In genomic region chr6:127459231-127459641, GRCh38 we compare ENCODE assay signal across 9 cellular contexts. TPM values are rescaled to one million over a fixed set of nuclear protein-coding genes. Genes with fewer than 3 reads are reported as not detected.
A peak's percentile ranks its signal among the peaks of the same experiment; 100 is the strongest.
DNase-seq lines count a peak whose midpoint lies in the region; ATAC-seq, FAIRE-seq and TF ChIP-seq lines count a peak whose summit lies in the region.
"Had no signal": no experiment of that assay in that cellular context is flagged by ENCODE, and none has a peak within 500 bp of the region (broad histone marks: within the 10 kb centered on the region; RNA-seq: fewer than 3 reads in every experiment).

Gene KIAA0408 (minus strand): TSS chr6:127459389. CDS start chr6:127453981, 5,408 bp downstream.

- intact Hi-C loops in K562 (cut with micrococcal nuclease): no loop called here

- H4K20me1 ChIP-seq in K562 (replicated peaks; ENCODE audit: control insufficient read depth, insufficient read depth, low read length): no peaks in the 10 kb centered on the region

- TF ChIP-seq POLR2A in K562 (conservative IDR thresholded peaks at IDR 0.05) (no peak), GM18505 (IDR thresholded peaks at IDR 0.05; ENCODE audit: borderline replicate concordance, extremely low read depth, insufficient read depth, insufficient read length) (no peak)

- H2AFZ ChIP-seq in K562 (ENCODE audit: low read depth, low read length): no peak within 1 kb of the TSS

- no peak within 1 kb of the TSS for H3K27ac ChIP-seq in K562 (ENCODE audit: extremely low read depth, low read depth, low read length)
- H3K27ac ChIP-seq in CD8-positive, alpha-beta memory T cell (ENCODE audit: low read depth, low read length): no peak within 1 kb of the TSS

- H3K36me3 ChIP-seq in K562 (ENCODE audit: control insufficient read depth, insufficient read depth, low read length): no peaks in the 10 kb centered on the region
- no peaks in the 10 kb centered on the region for H3K36me3 ChIP-seq in CD8-positive, alpha-beta memory T cell (ENCODE audit: insufficient read depth, low read length)

- H3K4me3 ChIP-seq in LNCaP clone FGC (ENCODE audit: low read depth, low read length) (no peak within 1 kb of the TSS; the same call in 1 of the 2 replicates), K562 (no peak within 1 kb of the TSS)
- no peak within 1 kb of the TSS for H3K4me3 ChIP-seq in CD8-positive, alpha-beta memory T cell (ENCODE audit: low read length)

- H3K27me3 ChIP-seq in K562 (ENCODE audit: control insufficient read depth in 2 of 2, insufficient read depth in 2 of 2, low read length in 2 of 2): no peaks in the 10 kb centered on the region
- H3K27me3 ChIP-seq in CD8-positive, alpha-beta memory T cell (ENCODE audit: insufficient read depth, low read length, poor library complexity, severe bottlenecking): no peaks in the 10 kb centered on the region

- CTCF ChIA-PET in K562 (lab: Yijun Ruan, JAX; ENCODE audit: low intra/inter-chr PET ratio): no interaction called here
- CTCF ChIA-PET in CD8-positive, alpha-beta memory T cell (lab: Charles Lee): interaction anchor here (1.1 kb wide), 1 partner anchor 56 kb away, joined by 3 read pairs; no protein-coding TSS in a partner anchor

- H3K27me3 Mint-ChIP-seq in CD8-positive, alpha-beta memory T cell: peaks cover 0 to 1% of the 10 kb centered on the region in 2 donors

- no TSS peak for BruUV-seq in K562 (replicated peaks; lab: Mats Ljungman, UMichigan)

- H3K4me2 ChIP-seq in K562 (ENCODE audit: insufficient read depth, low read length): no peak within 1 kb of the TSS

- no peaks in the 10 kb centered on the region for H3K9me1 ChIP-seq in K562 (ENCODE audit: control insufficient read depth, insufficient read depth, low read length)

- peak; percentile 87 for DNase-seq in LNCaP clone FGC (ENCODE audit: low read depth)
- peak in 1 of 4 experiments; percentile 5 for DNase-seq in K562 (ENCODE audit: extremely low read depth in 1 of 4, low spot score in 3 of 4)
- peak; percentile 90 for DNase-seq in left kidney (ENCODE audit: low read depth, low spot score)
- no peak for DNase-seq in CD8-positive, alpha-beta memory T cell
- DNase-seq in NCI-H526 treated with DMSO at 0.1 percent for 48 hours (lab: John Stamatoyannopoulos, UW): no peak
- DNase-seq in HTR-8/SVneo (ENCODE audit: insufficient read length, low spot score): no peak
- DNase-seq: activated CD4-positive, CD25-positive, alpha-beta regulatory T cell treated with anti-CD3 and anti-CD28 coated beads, Interleukin-2, amount 50 U/mL, for 72 hours had no signal

- no peak within 1 kb of the TSS for H3K9ac ChIP-seq in K562 (ENCODE audit: insufficient read depth in 1 of 2, low read depth in 2 of 2, low read length in 2 of 2)

- H3K9me3 ChIP-seq in K562 (replicated peaks; ENCODE audit: control insufficient read depth, insufficient read depth, low read depth, low read length): no peaks in the 10 kb centered on the region
- no peaks in the 10 kb centered on the region for H3K9me3 ChIP-seq in CD8-positive, alpha-beta memory T cell (ENCODE audit: low read length)

- H3K36me3 Mint-ChIP-seq in CD8-positive, alpha-beta memory T cell: no peaks in the 10 kb centered on the region

- in situ Hi-C loops in K562 (cut with MboI): no loop called here

- POLR2A ChIA-PET in K562 (lab: Yijun Ruan, JAX): no interaction called here
- POLR2A ChIA-PET in CD8-positive, alpha-beta memory T cell (lab: Charles Lee): no interaction called here

- H3K4me1 Mint-ChIP-seq in CD8-positive, alpha-beta memory T cell: no peaks in the 10 kb centered on the region

- H3K9me3 Mint-ChIP-seq in CD8-positive, alpha-beta memory T cell: no peaks in the 10 kb centered on the region

- 0% methylated on average over 4 of the region's 4 CpGs for WGBS in K562 (ENCODE audit: insufficient coverage, low coverage, missing lambda C conversion rate)

- no peak for TF ChIP-seq EP300 in K562 (IDR thresholded peaks at IDR 0.05; ENCODE audit: low read length)

- no peak for TF ChIP-seq RAD21 in K562 (CRISPR knock-in tag; conservative IDR thresholded peaks at IDR 0.05 in 1 of 2, IDR thresholded peaks at IDR 0.05 in 1 of 2)

- H3K79me2 ChIP-seq in K562 (ENCODE audit: control insufficient read depth, insufficient read depth, low read length): no peaks in the 10 kb centered on the region

- H3K27ac Mint-ChIP-seq in CD8-positive, alpha-beta memory T cell: no peak within 1 kb of the TSS

- TF ChIP-seq CTCF in LNCaP clone FGC (IDR thresholded peaks at IDR 0.05; ENCODE audit: control insufficient read depth, extremely low read depth, insufficient read depth): no peak
- TF ChIP-seq CTCF in K562 (IDR thresholded peaks at IDR 0.05 in 2 of 3, conservative IDR thresholded peaks at IDR 0.05 in 1 of 3; ENCODE audit: insufficient read depth in 2 of 3, low read depth in 1 of 3, low read length in 3 of 3): no peak
- no peak for TF ChIP-seq CTCF in subcutaneous adipose tissue (IDR thresholded peaks at IDR 0.05; ENCODE audit: low read depth)

- H3K4me3 Mint-ChIP-seq in CD8-positive, alpha-beta memory T cell: no peak within 1 kb of the TSS

- FAIRE-seq in K562 (lab: Jason Lieb, UNC) (peak; percentile 51), HTR-8/SVneo (lab: Jason Lieb, UNC) (no peak)

- no peaks in the 10 kb centered on the region for H3K4me1 ChIP-seq in K562 (replicated peaks in 1 of 2; ENCODE audit: control insufficient read depth in 2 of 2, insufficient read depth in 2 of 2, low read length in 2 of 2)
- no peaks in the 10 kb centered on the region for H3K4me1 ChIP-seq in CD8-positive, alpha-beta memory T cell (ENCODE audit: insufficient read depth, low read length)

- ATAC-seq in K562: peak; percentile 46; the same call in 2 of the 3 replicates
- ATAC-seq in GM18505 (IDR thresholded peaks at IDR 0.05; ENCODE audit: unreplicated experiment): no peak

TF ChIP-seq in K562, 482 proteins besides CTCF, POLR2A, EP300 and RAD21:
- TF ChIP-seq SAFB2 (IDR thresholded peaks at IDR 0.05; ENCODE audit: borderline replicate concordance, low read depth, low read length, severe bottlenecking) (no peak), MYC (IDR thresholded peaks at IDR 0.05; ENCODE audit: low read depth, low read length) (no peak), MYC (CRISPR knock-in tag; IDR thresholded peaks at IDR 0.05; ENCODE audit: borderline replicate concordance, low read depth) (no peak), ZNF57 (CRISPR knock-in tag; IDR thresholded peaks at IDR 0.05) (no peak), ATF1 (CRISPR knock-in tag; IDR thresholded peaks at IDR 0.05) (no peak), ATF1 (tag; IDR thresholded peaks at IDR 0.05) (peak; percentile 57; the same call in 1 of the 2 replicates), XRCC3 (IDR thresholded peaks at IDR 0.05) (no peak), HNRNPH1 (optimal IDR thresholded peaks at IDR 0.05; ENCODE audit: low read depth, low read length) (no peak)

RNA-seq across cellular contexts. Expression of gene KIAA0408, which starts in this region (rescaled TPM):
- total RNA-seq in K562 (2011; cell fraction: chromatin; rRNA removed; ENCODE audit: low replicate concordance): not detected in 2 replicates
- not detected in 2 replicates for total RNA-seq in K562 (2011; cell fraction: nucleolus; rRNA removed)
- total RNA-seq in K562 (2011; cell fraction: nucleoplasm; rRNA removed): not detected in 2 replicates
- total RNA-seq in K562 (2014; rRNA removed) (not detected in 2 replicates), K562 (2014; rRNA removed; fragmentation: Illumina TruSeq; extraction: Trizol) (not detected in 2 replicates), K562 (2015; rRNA removed; fragmentation: Illumina TruSeq; extraction: Trizol) (not detected in 2 replicates), K562 (2021) (0.11 TPM in 1 of 2 replicates, not detected in the other), subcutaneous adipose tissue (10 to 100 TPM in 3 of 4 donors, 1 to 10 TPM in 1; 7.2 to 85.9 (median 51.7) TPM)
- polyA plus RNA-seq in K562 (2011; rRNA removed) (not detected in 2 replicates), K562 (2014; fragmentation: Illumina TruSeq; extraction: Trizol) (not detected in 2 replicates), K562 (2014; fragmentation: Nextera tagmentation; extraction: Ambion mirVana) (not detected), K562 (2014; rRNA removed) (not detected in 2 replicates)
- polyA plus RNA-seq in K562 (2011; cell fraction: cytosol; rRNA removed): not detected in 2 replicates
- polyA plus RNA-seq in K562 (2011; cell fraction: nucleus; rRNA removed): not detected in 2 replicates
- 0.03 TPM in 1 of 2 replicates, not detected in the other for polyA plus RNA-seq in K562 (2012)
- polyA minus RNA-seq in K562 (2011; rRNA and poly(A)+ RNA removed): not detected in 2 replicates
- polyA minus RNA-seq in K562 (2011; cell fraction: cytosol; rRNA and poly(A)+ RNA removed): not detected in 2 replicates
- not detected in 2 replicates for polyA minus RNA-seq in K562 (2011; cell fraction: nucleus; rRNA and poly(A)+ RNA removed)
- 10 to 100 TPM in 1 of 2 experiments, 1 to 10 TPM in 1; 9.0 to 11.0 TPM for total RNA-seq in CD8-positive, alpha-beta memory T cell
- 0.76 TPM for polyA plus RNA-seq in CD8-positive, alpha-beta memory T cell

Comparison
In these comparisons a context has a peak if more than half of its experiments do, and no peak if none do; other contexts are left out.
1. RNA of gene KIAA0408 (total RNA-seq): 7.2 to 85.9 TPM in subcutaneous adipose tissue and 9.0 to 11.0 TPM in CD8-positive, alpha-beta memory T cell; 0.11 TPM in K562; every median in the first group is over 4 times any median in the second.
2. Peak in ATAC-seq in K562; RNA of the gene not detected or under 1 TPM.
3. DNase-seq: peak in LNCaP clone FGC (single experiment) and left kidney (single experiment); none in CD8-positive, alpha-beta memory T cell (0 of 5), NCI-H526 treated with DMSO at 0.1 percent for 48 hours (single experiment) and HTR-8/SVneo (single experiment).